10 cellular contexts compared by ENCODE assay signal in genomic region chr13:45728759-45729158, GRCh38. TPM values are rescaled to one million over a fixed set of nuclear protein-coding genes. Genes with fewer than 3 reads are reported as not detected.
A peak's percentile ranks its signal among the peaks of the same experiment; 100 is the strongest.
DNase-seq lines count a peak whose midpoint lies in the region; FAIRE-seq and TF ChIP-seq lines count a peak whose summit lies in the region.
"Had no signal": no experiment of that assay in that cellular context is flagged by ENCODE, and none has a peak within 500 bp of the region (broad histone marks: within the 10 kb centered on the region; RNA-seq: fewer than 3 reads in every experiment).

No MANE protein-coding gene starts in this region.

- no peak overlapping the region for H3K27ac ChIP-seq in kidney (ENCODE audit: low read depth in 2 of 2, low read length in 2 of 2)

- H3K4me1 ChIP-seq in kidney (ENCODE audit: control insufficient read depth in 1 of 2, insufficient read depth in 1 of 2, low read depth in 1 of 2, low read length in 2 of 2) = no peaks in the 10 kb centered on the region

- H3K36me3 ChIP-seq in bronchial epithelial cell (ENCODE audit: control insufficient read depth, insufficient read depth, low read length) (no peaks in the 10 kb centered on the region), kidney (ENCODE audit: control insufficient read depth in 1 of 2, insufficient read depth in 2 of 2, low read length in 2 of 2) (no peaks in the 10 kb centered on the region)

- H3K9ac ChIP-seq in kidney (ENCODE audit: low read length in 2 of 2) = no peak overlapping the region

- FAIRE-seq in bronchial epithelial cell (lab: Jason Lieb, UNC) (no peak), kidney (lab: Jason Lieb, UNC) (no peak)
- FAIRE-seq: G401.6 had no signal

- peak; percentile 32 for TF ChIP-seq CTCF in bronchial epithelial cell (IDR thresholded peaks at IDR 0.05; ENCODE audit: insufficient read depth, low read length, severe bottlenecking)
- TF ChIP-seq CTCF in kidney (IDR thresholded peaks at IDR 0.05; ENCODE audit: borderline replicate concordance, extremely low read depth, insufficient read depth) = no peak

- peak; percentile 6 for DNase-seq in stimulated activated CD4-positive, alpha-beta T cell treated with anti-CD3 and anti-CD28 coated beads, Interleukin-1b, Interleukin-23, amount 100 ng/mL, for 48 hours
- DNase-seq in stimulated activated CD4-positive, alpha-beta T cell treated with anti-CD3 and anti-CD28 coated beads, Interleukin-4, amount 100 ng/mL, for 24 hours = no peak
- DNase-seq in M059J (ENCODE audit: low read depth) (peak; percentile 44), bronchial epithelial cell (ENCODE audit: low read depth) (peak; percentile 7), NCI-H1436 treated with DMSO at 0.1 percent for 48 hours (lab: John Stamatoyannopoulos, UW) (no peak), kidney (no peak), NCI-H345 treated with DMSO at 0.1 percent for 48 hours (lab: John Stamatoyannopoulos, UW; ENCODE audit: unreplicated experiment) (no peak), NCI-H446 treated with DMSO at 0.1 percent for 48 hours (lab: John Stamatoyannopoulos, UW) (no peak)
- DNase-seq: NCI-H1694 treated with DMSO at 0.1 percent for 48 hours had no signal

- intact Hi-C loops in kidney (cut with DNase I) = no loop called here

- H3K9me3 ChIP-seq in kidney (ENCODE audit: control insufficient read depth in 1 of 2, low read length in 2 of 2) = no peaks in the 10 kb centered on the region

- no peaks in the 10 kb centered on the region for H3K27me3 ChIP-seq in bronchial epithelial cell (ENCODE audit: control insufficient read depth, insufficient read depth, low read length)

- H3K4me3 ChIP-seq in bronchial epithelial cell (ENCODE audit: low read depth, low read length) = no peak overlapping the region
- H3K4me3 ChIP-seq in kidney (ENCODE audit: low read length in 2 of 2) = no peak overlapping the region

RNA-seq across cellular contexts. Expression of gene CBY2, which starts 26.6 kb away (rescaled TPM):
- total RNA-seq in M059J (2014; rRNA removed; shearing (Covaris generic)) = not detected in 2 replicates
- total RNA-seq in bronchial epithelial cell = not detected in 2 replicates
- 0.22 TPM for total RNA-seq in kidney
- not detected for polyA plus RNA-seq in kidney (ENCODE audit: insufficient read depth, low read depth, low replicate concordance)

Comparison
In these comparisons a context has a peak if more than half of its experiments do, and no peak if none do; other contexts are left out.
1. DNase-seq: peak in stimulated activated CD4-positive, alpha-beta T cell treated with anti-CD3 and anti-CD28 coated beads, Interleukin-1b, Interleukin-23, amount 100 ng/mL, for 48 hours (single experiment), M059J (single experiment) and bronchial epithelial cell (single experiment); none in stimulated activated CD4-positive, alpha-beta T cell treated with anti-CD3 and anti-CD28 coated beads, Interleukin-4, amount 100 ng/mL, for 24 hours (single experiment), NCI-H1436 treated with DMSO at 0.1 percent for 48 hours (single experiment), kidney (single experiment), NCI-H345 treated with DMSO at 0.1 percent for 48 hours (single experiment) and NCI-H446 treated with DMSO at 0.1 percent for 48 hours (single experiment).